In the genomic region with DNA sequence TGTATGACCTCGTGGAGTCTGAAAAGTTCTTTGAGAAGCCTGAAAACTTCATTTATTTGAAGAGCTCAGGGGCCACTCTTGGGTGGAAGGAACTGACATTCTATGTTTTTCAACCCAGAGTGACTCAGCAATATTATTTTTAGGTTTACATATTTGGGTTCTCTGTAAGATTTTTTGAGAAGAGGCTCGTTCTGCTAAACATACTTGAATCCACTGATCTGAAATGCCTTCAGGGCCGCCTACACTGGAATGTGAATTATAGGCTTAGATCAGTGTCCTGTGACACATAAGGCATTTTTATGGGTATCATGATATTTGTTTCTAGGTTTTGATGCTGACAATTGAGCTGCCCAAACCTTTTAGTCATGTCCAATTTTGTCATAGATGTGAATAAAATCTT, we compare ENCODE assay signal across 16 cellular contexts.
DNase-seq lines count a peak whose midpoint lies in the region; ATAC-seq and TF ChIP-seq lines count a peak whose summit lies in the region.
"Had no signal": no experiment of that assay in that cellular context is flagged by ENCODE, and none has a peak within 500 bp of the region (broad histone marks: within the 10 kb centered on the region; RNA-seq: fewer than 3 reads in every experiment).

No MANE protein-coding gene starts in this region.

- no peak overlapping the region for H3K4me3 ChIP-seq in choroid plexus epithelial cell (ENCODE audit: low read depth, low read length)
- H3K4me3 ChIP-seq: spleen had no signal

- DNase-seq in SIG-M5 treated with dmso at 0.1 percent for 504 hours (lab: John Stamatoyannopoulos, UW; ENCODE audit: unreplicated experiment) (peak; percentile 63), SIG-M5 (lab: John Stamatoyannopoulos, UW) (no peak), NOMO-1 treated with DMSO at 0.1 percent for 48 hours (lab: John Stamatoyannopoulos, UW; ENCODE audit: unreplicated experiment) (peak; percentile 50), choroid plexus epithelial cell (ENCODE audit: low read depth) (peak; percentile 58), stromal cell of bone marrow (ENCODE audit: low read depth) (peak; percentile 32), NCI-H2171 treated with DMSO at 0.1 percent for 48 hours (lab: John Stamatoyannopoulos, UW) (no peak), NCI-H1105 (lab: John Stamatoyannopoulos, UW) (no peak)
- DNase-seq: 8988T; activated CD4-positive, alpha-beta T cell treated with anti-CD3 and anti-CD28 coated beads for 36 hours; activated T-cell treated with anti-CD3 and anti-CD28 coated beads, Interleukin-2, amount 50 U/mL, for 72 hours; Caco-2; NCI-H1048; NCI-H446; spleen; substantia nigra had no signal

- TF ChIP-seq CTCF in choroid plexus epithelial cell (conservative IDR thresholded peaks at IDR 0.05; ENCODE audit: low read depth, low read length): no peak

- no peak for ATAC-seq in HG03378 (IDR thresholded peaks at IDR 0.05; ENCODE audit: unreplicated experiment)
- ATAC-seq: activated CD4-positive, alpha-beta T cell treated with anti-CD3 and anti-CD28 coated beads for 36 hours; activated T-cell treated with anti-CD3 and anti-CD28 coated beads, Interleukin-2, amount 50 U/mL, for 72 hours had no signal

Comparison
In these comparisons a context has a peak if more than half of its experiments do, and no peak if none do; other contexts are left out.
1. DNase-seq: peak in SIG-M5 treated with dmso at 0.1 percent for 504 hours (single experiment), NOMO-1 treated with DMSO at 0.1 percent for 48 hours (single experiment), choroid plexus epithelial cell (single experiment) and stromal cell of bone marrow (single experiment); none in SIG-M5 (single experiment), NCI-H2171 treated with DMSO at 0.1 percent for 48 hours (single experiment) and NCI-H1105 (single experiment).